ENCODE assay signal across 41 cellular contexts in the genomic region with DNA sequence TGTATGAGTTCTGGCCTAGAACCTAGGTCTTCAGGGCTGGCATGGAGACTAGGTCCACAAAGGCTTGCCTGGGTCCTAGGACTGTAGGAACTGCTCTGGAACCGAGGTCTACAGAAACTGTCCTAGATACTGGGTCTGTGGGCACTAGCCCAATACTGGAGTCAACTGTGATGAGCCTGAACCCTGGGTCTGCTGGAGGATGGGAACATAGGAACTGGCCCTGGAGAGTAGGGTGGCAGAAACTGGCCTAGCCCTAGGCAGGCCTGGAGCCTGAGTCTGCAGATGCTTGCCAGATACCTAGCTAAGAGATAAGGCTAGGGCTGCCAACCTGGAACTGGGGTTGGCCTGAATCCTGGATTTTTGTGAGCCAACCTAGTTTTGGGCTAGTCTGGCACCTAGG. TPM values are rescaled to one million over a fixed set of nuclear protein-coding genes. Genes with fewer than 3 reads are reported as not detected.
"Had no signal": no experiment of that assay in that cellular context is flagged by ENCODE, and none has a peak within 500 bp of the region (broad histone marks: within the 10 kb centered on the region; RNA-seq: fewer than 3 reads in every experiment).

No MANE protein-coding gene starts in this region.

- H3K4me1 ChIP-seq: adrenal gland, ascending aorta, body of pancreas, breast epithelium had no signal

- H3K27me3 ChIP-seq: adrenal gland, ascending aorta, body of pancreas, brain microvascular endothelial cell, breast epithelium, cardiac muscle cell had no signal

- H3K9me3 ChIP-seq: adrenal gland, ascending aorta, body of pancreas had no signal

- ATAC-seq: activated naive CD4-positive, alpha-beta T cell treated with anti-CD3 and anti-CD28 coated beads, Interleukin-2, amount 50 U/mL, for 72 hours; activated naive CD8-positive, alpha-beta T cell treated with anti-CD3 and anti-CD28 coated beads, Interleukin-2, amount 50 U/mL, for 24 hours; activated T-cell treated with anti-CD3 and anti-CD28 coated beads, Interleukin-2, amount 50 U/mL, for 4 hours; activated T-cell treated with anti-CD3 and anti-CD28 coated beads, Interleukin-2, amount 50 U/mL, for 72 hours; activated T-helper 17 cell treated with anti-CD3 and anti-CD28 coated beads, Interleukin-2, amount 50 U/mL, for 72 hours; body of pancreas had no signal

- H3K4me1 Mint-ChIP-seq: activated naive CD4-positive, alpha-beta T cell treated with anti-CD3 and anti-CD28 coated beads, Interleukin-2, amount 10 ng/mL, durations not matched to agents 7 days and 5 days; activated naive CD4-positive, alpha-beta T cell treated with anti-CD3 and anti-CD28 coated beads, Interleukin-2, amount 50 U/mL, for 24 hours; activated naive CD8-positive, alpha-beta T cell treated with anti-CD3 and anti-CD28 coated beads for 36 hours; activated naive CD8-positive, alpha-beta T cell treated with anti-CD3 and anti-CD28 coated beads, Interleukin-2, amount 10 ng/mL, durations not matched to agents 7 days and 5 days; activated naive CD8-positive, alpha-beta T cell treated with anti-CD3 and anti-CD28 coated beads, Interleukin-2, amount 50 U/mL, for 24 hours; activated T-helper 17 cell treated with anti-CD3 and anti-CD28 coated beads, Interleukin-2, amount 50 U/mL, for 72 hours; brain; central memory CD8-positive, alpha-beta T cell had no signal

- H3K9me3 Mint-ChIP-seq: central memory CD8-positive, alpha-beta T cell had no signal

- H3K27ac Mint-ChIP-seq: activated naive CD4-positive, alpha-beta T cell treated with anti-CD3 and anti-CD28 coated beads for 36 hours; activated naive CD4-positive, alpha-beta T cell treated with anti-CD3 and anti-CD28 coated beads, Interleukin-2, amount 10 ng/mL, durations not matched to agents 7 days and 5 days; activated naive CD4-positive, alpha-beta T cell treated with anti-CD3 and anti-CD28 coated beads, Interleukin-2, amount 50 U/mL, for 24 hours; activated naive CD4-positive, alpha-beta T cell treated with anti-CD3 and anti-CD28 coated beads, Interleukin-2, amount 50 U/mL, for 72 hours; activated naive CD8-positive, alpha-beta T cell; activated naive CD8-positive, alpha-beta T cell treated with anti-CD3 and anti-CD28 coated beads for 36 hours; activated naive CD8-positive, alpha-beta T cell treated with anti-CD3 and anti-CD28 coated beads, Interleukin-2, amount 10 ng/mL, durations not matched to agents 7 days and 5 days; activated naive CD8-positive, alpha-beta T cell treated with anti-CD3 and anti-CD28 coated beads, Interleukin-2, amount 50 U/mL, for 24 hours; activated T-cell treated with anti-CD3 and anti-CD28 coated beads, Interleukin-2, amount 50 U/mL, for 24 hours; activated T-cell treated with anti-CD3 and anti-CD28 coated beads, Interleukin-2, amount 50 U/mL, for 72 hours; activated T-helper 1 cell treated with anti-CD3 and anti-CD28 coated beads, Interleukin-12 subunit alpha, Interleukin-12 subunit beta, Interleukin-2, Interleukin-4 antibody, amounts not matched to agents 30 ng/mL and 10 ng/mL and 1 ng/mL, durations not matched to agents 14 hours and 24 hours and 36 hours; activated T-helper 17 cell treated with anti-CD3 and anti-CD28 coated beads, Interleukin-2, amount 50 U/mL, for 72 hours; activated T-helper 2 cell treated with anti-CD3 and anti-CD28 coated beads, Interferon-gamma antibody, Interleukin-2, Interleukin-4, amounts not matched to agents 10 μg/mL and 5 μg/mL and 100 μg/mL, durations not matched to agents 14 hours and 24 hours and 36 hours; brain had no signal

- H3K4me3 ChIP-seq: adrenal gland, ascending aorta, body of pancreas, breast epithelium, cardiac muscle cell had no signal

- H3K27ac ChIP-seq: adrenal gland, ascending aorta, body of pancreas, brain microvascular endothelial cell, breast epithelium, cardiac muscle cell had no signal

- H3K4me3 Mint-ChIP-seq: activated naive CD4-positive, alpha-beta T cell treated with anti-CD3 and anti-CD28 coated beads for 36 hours; activated naive CD4-positive, alpha-beta T cell treated with anti-CD3 and anti-CD28 coated beads, Interleukin-2, amount 10 ng/mL, durations not matched to agents 7 days and 5 days; activated naive CD4-positive, alpha-beta T cell treated with anti-CD3 and anti-CD28 coated beads, Interleukin-2, amount 50 U/mL, for 24 hours; activated naive CD8-positive, alpha-beta T cell; activated naive CD8-positive, alpha-beta T cell treated with anti-CD3 and anti-CD28 coated beads for 36 hours; activated naive CD8-positive, alpha-beta T cell treated with anti-CD3 and anti-CD28 coated beads, Interleukin-2, amount 10 ng/mL, durations not matched to agents 7 days and 5 days; activated naive CD8-positive, alpha-beta T cell treated with anti-CD3 and anti-CD28 coated beads, Interleukin-2, amount 50 U/mL, for 24 hours; activated T-cell treated with anti-CD3 and anti-CD28 coated beads, Interleukin-2, amount 50 U/mL, for 24 hours; activated T-cell treated with anti-CD3 and anti-CD28 coated beads, Interleukin-2, amount 50 U/mL, for 4 hours; activated T-cell treated with anti-CD3 and anti-CD28 coated beads, Interleukin-2, amount 50 U/mL, for 72 hours; activated T-helper 1 cell treated with anti-CD3 and anti-CD28 coated beads, Interleukin-12 subunit alpha, Interleukin-12 subunit beta, Interleukin-2, Interleukin-4 antibody, amounts not matched to agents 30 ng/mL and 10 ng/mL and 1 ng/mL, durations not matched to agents 14 hours and 24 hours and 36 hours; activated T-helper 17 cell treated with anti-CD3 and anti-CD28 coated beads, Interleukin-2, amount 50 U/mL, for 72 hours; brain; central memory CD8-positive, alpha-beta T cell had no signal

- H3K27me3 Mint-ChIP-seq: brain had no signal

- DNase-seq: activated effector memory CD4-positive, alpha-beta T cell treated with anti-CD3 and anti-CD28 coated beads, Interleukin-2, amount 50 U/mL, for 16 hours; activated effector memory CD4-positive, alpha-beta T cell treated with Interleukin-2 at 50 U/mL for 16 hours; activated gamma-delta T cell; activated gamma-delta T cell treated with Interleukin-2 at 50 U/mL for 16 hours; activated naive CD4-positive, alpha-beta T cell; activated naive CD4-positive, alpha-beta T cell treated with anti-CD3 and anti-CD28 coated beads for 36 hours; activated naive CD4-positive, alpha-beta T cell treated with anti-CD3 and anti-CD28 coated beads, Interleukin-2, amount 10 ng/mL, durations not matched to agents 7 days and 5 days; activated naive CD4-positive, alpha-beta T cell treated with anti-CD3 and anti-CD28 coated beads, Interleukin-2, amount 50 U/mL, for 16 hours; activated naive CD4-positive, alpha-beta T cell treated with Interleukin-2 at 50 U/mL for 16 hours; activated naive CD8-positive, alpha-beta T cell treated with anti-CD3 and anti-CD28 coated beads for 36 hours; activated naive CD8-positive, alpha-beta T cell treated with anti-CD3 and anti-CD28 coated beads, Interleukin-2, amount 10 ng/mL, durations not matched to agents 7 days and 5 days; activated naive CD8-positive, alpha-beta T cell treated with anti-CD3 and anti-CD28 coated beads, Interleukin-2, amount 50 U/mL, for 24 hours; activated T-cell treated with anti-CD3 and anti-CD28 coated beads, Interleukin-2, amount 50 U/mL, for 1 hour; activated T-cell treated with anti-CD3 and anti-CD28 coated beads, Interleukin-2, amount 50 U/mL, for 24 hours; activated T-cell treated with anti-CD3 and anti-CD28 coated beads, Interleukin-2, amount 50 U/mL, for 4 hours; activated T-cell treated with anti-CD3 and anti-CD28 coated beads, Interleukin-2, amount 50 U/mL, for 48 hours; activated T-cell treated with anti-CD3 and anti-CD28 coated beads, Interleukin-2, amount 50 U/mL, for 72 hours; adrenal gland; amniotic stem cell; amygdala; anterior cingulate cortex; aorta; body of pancreas; brain microvascular endothelial cell; caudate nucleus; central memory CD4-positive, alpha-beta T cell; cerebellar nuclear complex had no signal

RNA-seq across cellular contexts. Expression of gene GLYATL2, which starts 19.2 kb away (rescaled TPM):
- total RNA-seq: activated naive CD4-positive, alpha-beta T cell treated with anti-CD3 and anti-CD28 coated beads for 36 hours; activated naive CD4-positive, alpha-beta T cell treated with anti-CD3 and anti-CD28 coated beads, Interleukin-2, amount 50 U/mL, for 72 hours; activated naive CD8-positive, alpha-beta T cell treated with anti-CD3 and anti-CD28 coated beads for 36 hours; activated naive CD8-positive, alpha-beta T cell treated with anti-CD3 and anti-CD28 coated beads, Interleukin-2, amount 10 ng/mL, durations not matched to agents 7 days and 5 days; activated T-cell treated with anti-CD3 and anti-CD28 coated beads, Interleukin-2, amount 50 U/mL, for 4 hours; activated T-cell treated with anti-CD3 and anti-CD28 coated beads, Interleukin-2, amount 50 U/mL, for 72 hours; activated T-helper 1 cell treated with anti-CD3 and anti-CD28 coated beads, Interleukin-12 subunit alpha, Interleukin-12 subunit beta, Interleukin-2, Interleukin-4 antibody, amounts not matched to agents 30 ng/mL and 10 ng/mL and 1 ng/mL, durations not matched to agents 14 hours and 24 hours and 36 hours; activated T-helper 17 cell treated with anti-CD3 and anti-CD28 coated beads, Interleukin-2, amount 50 U/mL, for 72 hours; activated T-helper 2 cell treated with anti-CD3 and anti-CD28 coated beads, Interferon-gamma antibody, Interleukin-2, Interleukin-4, amounts not matched to agents 10 μg/mL and 5 μg/mL and 100 μg/mL, durations not matched to agents 14 hours and 24 hours and 36 hours; adrenal gland; ascending aorta; astrocyte; body of pancreas; bronchial epithelial cell; cardiac muscle cell had no signal
- polyA plus RNA-seq: adipose tissue, aorta, cardiac muscle cell had no signal
